ENCODE assay signal across 12 cellular contexts in genomic region chr2:14654733-14655346, GRCh38. TPM values are rescaled to one million over a fixed set of nuclear protein-coding genes. Genes with fewer than 3 reads are reported as not detected.
A peak's percentile ranks its signal among the peaks of the same experiment; 100 is the strongest.
DNase-seq lines count a peak whose midpoint lies in the region; ATAC-seq and TF ChIP-seq lines count a peak whose summit lies in the region.
"Had no signal": no experiment of that assay in that cellular context is flagged by ENCODE, and none has a peak within 500 bp of the region (broad histone marks: within the 10 kb centered on the region; RNA-seq: fewer than 3 reads in every experiment).

No MANE protein-coding gene starts in this region.

- BruUV-seq in PC-3 (replicated peaks; lab: Mats Ljungman, UMichigan) = no TSS peak

- no peaks in the 10 kb centered on the region for H3K36me3 ChIP-seq in PC-3 (ENCODE audit: low read depth, low read length)

- DNase-seq in PC-3 (peak; percentile 22), H4 (ENCODE audit: low spot score) (no peak), left ventricle myocardium superior (no peak), DMS79 (lab: John Stamatoyannopoulos, UW) (no peak), cerebellum (ENCODE audit: low spot score) (no peak)
- DNase-seq: NCI-H1105; NK-92 treated with Interleukin-12 subunit alpha and Interleukin-12 subunit beta, amount 100 ng/mL, for 24 hours had no signal

- no peaks in the 10 kb centered on the region for H3K27me3 ChIP-seq in PC-3 (ENCODE audit: low read length)

- no peaks in the 10 kb centered on the region for H3K9me3 ChIP-seq in PC-3 (ENCODE audit: low read length)

- no peaks in the 10 kb centered on the region for H3K79me2 ChIP-seq in PC-3 (ENCODE audit: low read length)

- no peaks in the 10 kb centered on the region for H4K20me1 ChIP-seq in PC-3 (ENCODE audit: low read length)

- no peak overlapping the region for H3K27ac ChIP-seq in PC-3 (ENCODE audit: low read length)
- H3K27ac ChIP-seq: C4-2B had no signal

- TF ChIP-seq CTCF in PC-3 (conservative IDR thresholded peaks at IDR 0.05; ENCODE audit: low read depth, low read length) = no peak

- H3K9me2 ChIP-seq in PC-3 (replicated peaks; ENCODE audit: low read length) = no peaks in the 10 kb centered on the region

- H3F3A ChIP-seq in PC-3 (ENCODE audit: low read length, unreplicated experiment) = no peaks in the 10 kb centered on the region

- POLR2A ChIA-PET in PC-3 (lab: Charles Lee; ENCODE audit: unreplicated experiment) = no interaction called here

- no peak overlapping the region for H2AFZ ChIP-seq in PC-3 (ENCODE audit: low read length)

- H3K4me3 ChIP-seq in PC-3 (ENCODE audit: low read length) = no peak overlapping the region

- H3K9ac ChIP-seq in PC-3 (ENCODE audit: low read length) = no peak overlapping the region

- H3K4me2 ChIP-seq in PC-3 (ENCODE audit: low read length) = no peak overlapping the region

- CTCF ChIA-PET in PC-3 (lab: Charles Lee) = no interaction called here

- intact Hi-C loops in PC-3 (cut with micrococcal nuclease) = loop anchor here (1.0 kb wide), 1 partner anchor 227 kb away; no protein-coding TSS in a partner anchor
- intact Hi-C loops in left ventricle myocardium superior (cut with micrococcal nuclease) = no loop called here

- ATAC-seq in GM18861 (IDR thresholded peaks at IDR 0.05; ENCODE audit: unreplicated experiment) = peak; percentile 93
- peak; percentile 90 for ATAC-seq in GM21515 (IDR thresholded peaks at IDR 0.05; ENCODE audit: unreplicated experiment)
- ATAC-seq in HG03045 (IDR thresholded peaks at IDR 0.05; ENCODE audit: unreplicated experiment) = peak; percentile 91
- peak; percentile 90 for ATAC-seq in PC-3
- no peak for ATAC-seq in left ventricle myocardium superior
- ATAC-seq: stimulated activated effector memory CD8-positive, alpha-beta T cell treated with anti-CD3 and anti-CD28 coated beads, Interleukin-12 subunit alpha, Interleukin-12 subunit beta, amount 100 ng/mL, for 72 hours had no signal

- peaks cover 6% of the 10 kb centered on the region; the same call in 1 of the 2 replicates for H3K4me1 ChIP-seq in PC-3 (ENCODE audit: insufficient read depth, low read length)

RNA-seq across cellular contexts. Expression of gene LRATD1, which starts 22.3 kb away (rescaled TPM):
- total RNA-seq in PC-3 (2014; rRNA removed) (35.4 and 41.3 TPM in 2 replicates), left ventricle myocardium superior (1.7 TPM), cerebellum (17.2 TPM)
- 14.9 and 18.5 TPM in 2 replicates for total RNA-seq in H4 (2014; rRNA removed; shearing (Covaris generic))
